In the genomic region with DNA sequence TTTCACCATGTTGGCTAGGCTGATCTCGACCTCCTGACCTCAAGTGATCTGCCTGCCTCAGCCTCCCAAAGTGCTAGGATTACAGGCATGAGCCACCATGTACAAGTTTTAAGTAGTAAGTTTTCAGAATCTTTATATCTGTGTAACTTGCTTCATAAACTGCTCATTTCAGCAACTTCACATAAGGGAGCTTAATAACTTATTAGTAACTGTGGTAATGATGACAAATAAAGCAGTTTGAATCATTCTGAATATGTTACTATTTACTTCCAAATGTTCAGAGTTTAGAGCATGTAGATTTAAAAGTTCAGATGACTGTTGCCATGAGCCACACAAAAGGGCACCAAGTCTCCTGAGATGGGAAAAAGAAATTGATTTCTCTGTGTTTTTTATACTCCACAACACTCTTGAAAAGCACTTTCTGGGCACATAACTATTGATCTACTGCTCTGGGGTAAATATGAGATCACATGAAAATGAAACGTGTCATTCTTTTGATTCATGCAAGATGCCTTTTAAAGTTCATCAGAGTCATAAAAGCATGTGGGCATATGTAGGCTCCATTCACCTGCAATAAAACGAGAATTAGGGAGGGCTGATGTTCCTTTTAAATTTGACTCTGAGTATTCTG, we compare ENCODE assay signal across 22 cellular contexts. TPM values are rescaled to one million over a fixed set of nuclear protein-coding genes. Genes with fewer than 3 reads are reported as not detected.
"Had no signal": no experiment of that assay in that cellular context is flagged by ENCODE, and none has a peak within 500 bp of the region (broad histone marks: within the 10 kb centered on the region; RNA-seq: fewer than 3 reads in every experiment).

No MANE protein-coding gene starts in this region.

- H2AFZ ChIP-seq: parathyroid adenoma had no signal

- H3K79me2 ChIP-seq: parathyroid adenoma had no signal

- H3K36me3 Mint-ChIP-seq: mesothelial cell of epicardium; natural killer cell treated with Interleukin-12 subunit alpha and Interleukin-12 subunit beta and Interleukin-15 and Interleukin-18, amount 100 ng/mL, for 72 hours; stimulated activated memory B cell treated with anti-CD40 and anti-IgM and Interleukin-4, amounts not matched to agents 10 μg/mL and 1 μg/mL and 100 μg/mL, for 72 hours had no signal

- H3K4me3 Mint-ChIP-seq: activated CD8-positive, alpha-beta memory T cell treated with anti-CD3 and anti-CD28 coated beads, Interleukin-2, amount 10 ng/mL, durations not matched to agents 7 days and 5 days; activated T-helper 1 cell treated with anti-CD3 and anti-CD28 coated beads, Interleukin-12 subunit alpha, Interleukin-12 subunit beta, Interleukin-2, Interleukin-4 antibody, amounts not matched to agents 30 ng/mL and 10 ng/mL and 1 ng/mL, durations not matched to agents 14 hours and 24 hours and 36 hours; mesothelial cell of epicardium; natural killer cell treated with Interleukin-12 subunit alpha and Interleukin-12 subunit beta and Interleukin-15 and Interleukin-18, amount 100 ng/mL, for 72 hours; stimulated activated memory B cell treated with anti-CD40 and anti-IgM and Interleukin-4, amounts not matched to agents 10 μg/mL and 1 μg/mL and 100 μg/mL, for 72 hours had no signal

- H3K27me3 Mint-ChIP-seq: activated CD8-positive, alpha-beta memory T cell treated with anti-CD3 and anti-CD28 coated beads, Interleukin-2, amount 10 ng/mL, durations not matched to agents 7 days and 5 days; natural killer cell treated with Interleukin-12 subunit alpha and Interleukin-12 subunit beta and Interleukin-15 and Interleukin-18, amount 100 ng/mL, for 72 hours; stimulated activated memory B cell treated with anti-CD40 and anti-IgM and Interleukin-4, amounts not matched to agents 10 μg/mL and 1 μg/mL and 100 μg/mL, for 72 hours had no signal

- H3K4me1 ChIP-seq: left lung, parathyroid adenoma had no signal

- DNase-seq: activated CD4-positive, alpha-beta T cell treated with anti-CD3 and anti-CD28 coated beads, Interleukin-2, amount 50 U/mL, for 1 hour; activated CD8-positive, alpha-beta memory T cell treated with anti-CD3 and anti-CD28 coated beads, Interleukin-2, amount 10 ng/mL, durations not matched to agents 7 days and 5 days; activated naive CD4-positive, alpha-beta T cell; aorta; erythroblast; head of caudate nucleus; left lung; stimulated activated CD4-positive, alpha-beta T cell treated with anti-CD3 and anti-CD28 coated beads, Interleukin-4, amount 100 ng/mL, for 24 hours; T-helper 1 cell; T-helper 9 cell had no signal

- H3K9me3 ChIP-seq: left lung, neutrophil had no signal

- H3K27me3 ChIP-seq: left lung, neutrophil had no signal

- H3K36me3 ChIP-seq: left lung, neutrophil had no signal

- H3K27ac Mint-ChIP-seq: activated CD8-positive, alpha-beta memory T cell treated with anti-CD3 and anti-CD28 coated beads, Interleukin-2, amount 10 ng/mL, durations not matched to agents 7 days and 5 days; activated T-helper 1 cell treated with anti-CD3 and anti-CD28 coated beads, Interleukin-12 subunit alpha, Interleukin-12 subunit beta, Interleukin-2, Interleukin-4 antibody, amounts not matched to agents 30 ng/mL and 10 ng/mL and 1 ng/mL, durations not matched to agents 14 hours and 24 hours and 36 hours; mesothelial cell of epicardium; natural killer cell treated with Interleukin-12 subunit alpha and Interleukin-12 subunit beta and Interleukin-15 and Interleukin-18, amount 100 ng/mL, for 72 hours; stimulated activated memory B cell treated with anti-CD40 and anti-IgM and Interleukin-4, amounts not matched to agents 10 μg/mL and 1 μg/mL and 100 μg/mL, for 72 hours had no signal

- H3K9ac ChIP-seq: parathyroid adenoma had no signal

- H3K4me3 ChIP-seq: coronary artery, left lung, smooth muscle cell had no signal

- H3K27ac ChIP-seq: coronary artery, left lung, neutrophil, parathyroid adenoma had no signal

- H3K4me1 Mint-ChIP-seq: stimulated activated memory B cell treated with anti-CD40 and anti-IgM and Interleukin-4, amounts not matched to agents 10 μg/mL and 1 μg/mL and 100 μg/mL, for 72 hours had no signal

- FAIRE-seq: endometrium, frontal cortex, keratinocyte had no signal

- H3K9me3 Mint-ChIP-seq: activated T-helper 1 cell treated with anti-CD3 and anti-CD28 coated beads, Interleukin-12 subunit alpha, Interleukin-12 subunit beta, Interleukin-2, Interleukin-4 antibody, amounts not matched to agents 30 ng/mL and 10 ng/mL and 1 ng/mL, durations not matched to agents 14 hours and 24 hours and 36 hours; natural killer cell treated with Interleukin-12 subunit alpha and Interleukin-12 subunit beta and Interleukin-15 and Interleukin-18, amount 100 ng/mL, for 72 hours; stimulated activated memory B cell treated with anti-CD40 and anti-IgM and Interleukin-4, amounts not matched to agents 10 μg/mL and 1 μg/mL and 100 μg/mL, for 72 hours had no signal

- H3K4me2 ChIP-seq: smooth muscle cell had no signal

- ATAC-seq: activated CD8-positive, alpha-beta memory T cell treated with anti-CD3 and anti-CD28 coated beads, Interleukin-2, amount 10 ng/mL, durations not matched to agents 7 days and 5 days; left lung; natural killer cell treated with Interleukin-12 subunit alpha and Interleukin-12 subunit beta and Interleukin-15 and Interleukin-18, amount 100 ng/mL, for 72 hours; sciatic nerve; stimulated activated memory B cell treated with anti-CD40 and anti-IgM and Interleukin-4, amounts not matched to agents 10 μg/mL and 1 μg/mL and 100 μg/mL, for 72 hours had no signal

RNA-seq across cellular contexts. Expression of gene CLTRN, which starts 59.4 kb away (rescaled TPM):
- total RNA-seq: activated T-helper 1 cell treated with anti-CD3 and anti-CD28 coated beads, Interleukin-12 subunit alpha, Interleukin-12 subunit beta, Interleukin-2, Interleukin-4 antibody, amounts not matched to agents 30 ng/mL and 10 ng/mL and 1 ng/mL, durations not matched to agents 14 hours and 24 hours and 36 hours; aorta; natural killer cell treated with Interleukin-12 subunit alpha and Interleukin-12 subunit beta and Interleukin-15 and Interleukin-18, amount 100 ng/mL, for 72 hours had no signal
- polyA plus RNA-seq: aorta had no signal
